In the genomic region with DNA sequence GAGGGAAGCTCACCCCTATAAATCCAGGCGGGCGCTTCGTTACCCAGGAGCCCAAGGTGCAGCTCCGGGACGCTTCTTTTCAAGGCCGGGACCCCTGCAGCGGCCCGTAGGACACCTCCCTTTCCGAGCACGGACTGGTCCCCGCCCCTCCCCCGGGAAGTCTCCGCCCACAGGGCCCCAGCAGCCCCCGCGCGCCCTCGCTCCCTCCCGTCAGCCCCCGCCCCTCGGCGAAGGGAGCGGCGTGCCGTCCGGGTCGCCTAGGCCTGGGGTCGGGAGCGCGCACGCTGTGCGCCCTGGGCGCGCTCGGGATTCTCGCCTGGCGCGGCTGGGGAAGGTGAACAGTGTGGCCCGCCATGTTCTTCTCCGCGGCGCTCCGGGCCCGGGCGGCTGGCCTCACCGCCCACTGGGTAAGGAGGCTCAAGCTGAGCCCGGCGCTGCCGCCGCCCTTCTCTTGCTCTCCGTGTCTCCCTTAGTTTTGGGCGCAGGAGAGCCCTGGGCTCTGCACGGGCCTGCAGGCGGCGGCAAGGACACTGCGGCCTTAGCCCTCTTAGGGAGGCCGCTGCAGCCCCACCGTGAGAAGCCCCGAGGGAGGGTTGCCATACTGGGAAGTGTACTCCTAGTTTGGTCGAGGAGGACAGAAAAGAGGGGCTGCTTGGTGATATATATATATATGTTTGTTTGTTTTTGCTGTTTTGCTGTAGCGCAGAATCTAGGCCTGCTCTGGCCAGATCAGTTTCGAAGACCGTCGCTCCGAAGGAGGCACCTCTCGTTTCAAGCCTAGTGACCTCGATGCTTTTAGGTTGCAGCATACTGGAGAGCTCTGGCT, we compare ENCODE assay signal across 8 cellular contexts. TPM values are rescaled to one million over a fixed set of nuclear protein-coding genes. Genes with fewer than 3 reads are reported as not detected.
A peak's percentile ranks its signal among the peaks of the same experiment; 100 is the strongest.
DNase-seq lines count a peak whose midpoint lies in the region; ATAC-seq and TF ChIP-seq lines count a peak whose summit lies in the region.

A gene (plus strand): TSS at position 309 of the 826 bp plus-strand sequence. CDS start 45 bp downstream, at position 354.

- DNase-seq in GM12864 (ENCODE audit: low read depth) (peak; percentile 80), NCI-H1105 treated with DMSO at 0.1 percent for 48 hours (lab: John Stamatoyannopoulos, UW) (peak; percentile 75), SKM-1 treated with dmso at 0.1 percent for 144 hours (lab: John Stamatoyannopoulos, UW; ENCODE audit: unreplicated experiment) (peak; percentile 90), glomerular visceral epithelial cell (ENCODE audit: extremely low spot score) (peak; percentile 95), omental fat pad (ENCODE audit: low spot score) (peak; percentile 82)

- no peaks in the 10 kb centered on the region for H3K27me3 Mint-ChIP-seq in activated naive CD8-positive, alpha-beta T cell

- H3K4me3 Mint-ChIP-seq in activated naive CD8-positive, alpha-beta T cell = peak within 1 kb of the TSS; percentile 96

- H3K36me3 Mint-ChIP-seq in activated naive CD8-positive, alpha-beta T cell = peaks cover 13% of the 10 kb centered on the region

- peak within 1 kb of the TSS; percentile 86 for H3K4me3 ChIP-seq in GM12864 (ENCODE audit: low read depth, low read length)

- H3K27ac Mint-ChIP-seq in activated naive CD8-positive, alpha-beta T cell = peak within 1 kb of the TSS; percentile 96

- TF ChIP-seq CTCF in GM12864 (IDR thresholded peaks at IDR 0.05; ENCODE audit: low read depth, low read length, missing control alignments) (no peak), omental fat pad (IDR thresholded peaks at IDR 0.05) (no peak)

- H3K4me1 Mint-ChIP-seq in activated naive CD8-positive, alpha-beta T cell (ENCODE audit: low read depth) = peaks cover 61% of the 10 kb centered on the region

- peak within 1 kb of the TSS; percentile 91 for H3K27ac ChIP-seq in temporal lobe (ENCODE audit: low read depth, low read length)

- H3K9me3 Mint-ChIP-seq in activated naive CD8-positive, alpha-beta T cell (ENCODE audit: low read depth) = no peaks in the 10 kb centered on the region

- ATAC-seq in HG02678 (IDR thresholded peaks at IDR 0.05; ENCODE audit: unreplicated experiment) (peak; percentile 95), omental fat pad (ENCODE audit: low FRiP score) (peak; percentile 97)

RNA-seq across cellular contexts. Expression of the gene that starts here (rescaled TPM):
- total RNA-seq in omental fat pad (10 to 100 TPM; 86.1 to 92.1 (median 88.8) TPM), temporal lobe (52.9 TPM)

Comparison
In these comparisons a context has a peak if more than half of its experiments do, and no peak if none do; other contexts are left out.
1. Peak in every context shown above with its lines: DNase-seq, ATAC-seq, H3K4me3 ChIP-seq and H3K27ac ChIP-seq.